ENCODE assay signal across 23 cellular contexts in the genomic region with DNA sequence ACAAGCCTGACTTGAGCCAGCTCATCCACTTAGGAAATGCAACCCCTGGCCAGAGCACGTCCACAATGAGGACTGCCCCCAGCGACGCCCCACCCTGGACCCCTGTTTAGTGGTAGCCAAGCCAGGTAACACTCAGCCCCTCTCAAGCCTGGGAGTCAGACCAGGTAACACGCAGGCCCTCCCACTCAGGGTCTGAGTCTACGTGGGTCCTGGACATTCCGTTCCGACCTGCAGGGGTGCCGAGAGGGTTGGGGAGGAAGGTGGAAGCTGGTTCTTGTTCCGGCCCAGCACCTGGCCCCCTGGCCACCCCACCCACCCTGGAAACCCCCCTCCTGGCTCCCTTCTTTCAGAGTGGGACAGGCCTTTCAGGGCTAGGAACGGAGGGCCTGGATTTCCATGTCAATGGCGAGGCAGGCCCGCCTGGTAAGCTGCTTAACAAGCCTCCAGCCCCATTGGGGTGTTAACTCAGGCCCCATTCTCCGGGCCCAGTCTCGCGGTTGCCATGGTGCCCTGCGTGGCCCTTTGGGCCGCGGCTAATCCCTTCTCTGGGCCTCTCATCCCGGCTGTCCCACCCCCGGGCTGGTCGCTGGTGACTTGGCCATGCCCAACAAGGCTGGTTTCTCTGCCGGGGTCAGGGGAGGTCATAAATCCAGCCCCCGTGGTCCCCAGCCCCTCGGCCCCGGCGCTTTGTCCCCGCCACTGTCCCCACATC. TPM values are rescaled to one million over a fixed set of nuclear protein-coding genes. Genes with fewer than 3 reads are reported as not detected.
DNase-seq lines count a peak whose midpoint lies in the region; ATAC-seq, FAIRE-seq and TF ChIP-seq lines count a peak whose summit lies in the region.
"Had no signal": no experiment of that assay in that cellular context is flagged by ENCODE, and none has a peak within 500 bp of the region (broad histone marks: within the 10 kb centered on the region; RNA-seq: fewer than 3 reads in every experiment).

No MANE protein-coding gene starts in this region.

- H3K4me1 ChIP-seq in iPS-18a (ENCODE audit: control insufficient read depth, low read depth, low read length): peaks cover 28% of the 10 kb centered on the region
- H3K4me1 ChIP-seq in neural progenitor cell: peaks cover 64% of the 10 kb centered on the region

- peak overlapping the region; percentile 53 for H3K27ac ChIP-seq in iPS-18a (ENCODE audit: low read length)
- H3K27ac ChIP-seq in neural progenitor cell: peak overlapping the region; percentile 94

- peak overlapping the region; percentile 64 for H3K4me2 ChIP-seq in neural progenitor cell

- no peak overlapping the region for H2AFZ ChIP-seq in neural progenitor cell (replicated peaks)

- no peaks in the 10 kb centered on the region for H3K9me3 ChIP-seq in T-helper 17 cell (ENCODE audit: control insufficient read depth, low read length, poor library complexity, severe bottlenecking)
- no peaks in the 10 kb centered on the region for H3K9me3 ChIP-seq in iPS-18a (ENCODE audit: control insufficient read depth, low read depth, low read length)
- no peaks in the 10 kb centered on the region for H3K9me3 ChIP-seq in neural progenitor cell (ENCODE audit: low read depth)

- peak overlapping the region; percentile 89 for H3K27ac Mint-ChIP-seq in T-helper 17 cell
- peak overlapping the region; percentile 99 for H3K27ac Mint-ChIP-seq in neural progenitor cell

- peak; percentile 68 for DNase-seq in D721Med (ENCODE audit: insufficient read length, low spot score)
- DNase-seq in T-helper 17 cell: no peak
- peak; percentile 97 for DNase-seq in neural progenitor cell (ENCODE audit: low spot score)
- DNase-seq in OCI-M2 (lab: John Stamatoyannopoulos, UW; ENCODE audit: unreplicated experiment): no peak
- no peak for DNase-seq in stimulated activated CD4-positive, alpha-beta T cell treated with anti-CD3 and anti-CD28 coated beads, Interleukin-4, amount 100 ng/mL, for 4 hours
- DNase-seq: DMS79, GOT3, NCI-H1417, NCI-H1930, NCI-H2171, NCI-H774, SIG-M5 had no signal

- H3K4me1 Mint-ChIP-seq in T-helper 17 cell: peaks cover 5% of the 10 kb centered on the region
- peaks cover 69% of the 10 kb centered on the region for H3K4me1 Mint-ChIP-seq in neural progenitor cell

- H3K9me3 Mint-ChIP-seq in neural progenitor cell: no peaks in the 10 kb centered on the region
- H3K9me3 Mint-ChIP-seq: IgD-negative memory B cell had no signal

- FAIRE-seq in D721Med (lab: Jason Lieb, UNC): no peak
- FAIRE-seq: A204.1, GM12891, GM19239 had no signal

- H3F3A ChIP-seq in neural progenitor cell (ENCODE audit: low read depth): peaks cover 61% of the 10 kb centered on the region

- H3K27me3 ChIP-seq in iPS-18a (ENCODE audit: control insufficient read depth, insufficient read depth, low read length) (no peaks in the 10 kb centered on the region), neural progenitor cell (no peaks in the 10 kb centered on the region)

- no peak overlapping the region for H3K4me3 ChIP-seq in iPS-18a (ENCODE audit: low read length)
- H3K4me3 ChIP-seq in neural progenitor cell: no peak overlapping the region

- H3K9ac ChIP-seq in iPS-18a (ENCODE audit: low read length) (peak overlapping the region; percentile 28), neural progenitor cell (no peak overlapping the region)

- ATAC-seq in T-helper 17 cell (no peak), GM18870 (IDR thresholded peaks at IDR 0.05; ENCODE audit: unreplicated experiment) (no peak), HG03342 (IDR thresholded peaks at IDR 0.05; ENCODE audit: unreplicated experiment) (no peak)

- H3K27me3 Mint-ChIP-seq in T-helper 17 cell (peaks cover 21% of the 10 kb centered on the region), neural progenitor cell (ENCODE audit: insufficient read depth, low read depth) (peaks cover 23% of the 10 kb centered on the region)

- H3K4me3 Mint-ChIP-seq in T-helper 17 cell (peak overlapping the region; percentile 37), neural progenitor cell (peak overlapping the region; percentile 77)
- H3K4me3 Mint-ChIP-seq: IgD-negative memory B cell had no signal

- TF ChIP-seq CTCF in D721Med (IDR thresholded peaks at IDR 0.05; ENCODE audit: insufficient read depth, missing control alignments) (no peak), neural progenitor cell (IDR thresholded peaks at IDR 0.05) (no peak)

- H4K20me1 ChIP-seq in neural progenitor cell (ENCODE audit: low read depth): no peaks in the 10 kb centered on the region

- no peaks in the 10 kb centered on the region for H3K79me2 ChIP-seq in neural progenitor cell (ENCODE audit: low read depth)

- H3K36me3 ChIP-seq in iPS-18a (ENCODE audit: control insufficient read depth, low read depth, low read length) (no peaks in the 10 kb centered on the region), neural progenitor cell (no peaks in the 10 kb centered on the region)

- H3K36me3 Mint-ChIP-seq in T-helper 17 cell (ENCODE audit: low read depth): no peaks in the 10 kb centered on the region
- H3K36me3 Mint-ChIP-seq in neural progenitor cell: no peaks in the 10 kb centered on the region
- H3K36me3 Mint-ChIP-seq: IgD-negative memory B cell had no signal

RNA-seq across cellular contexts. Expression of a gene that starts 19.7 kb away (rescaled TPM):
- total RNA-seq in T-helper 17 cell (100 to 1,000 TPM; 110 to 116 TPM), neural progenitor cell (ENCODE audit: low replicate concordance) (58.0 and 177 TPM in 2 replicates)

RNA-seq across cellular contexts. Expression of a gene that starts 23.7 kb away (rescaled TPM):
- not detected for total RNA-seq in T-helper 17 cell
- not detected in 2 replicates for total RNA-seq in neural progenitor cell (ENCODE audit: low replicate concordance)
- total RNA-seq: G401, LHCN-M2, NCI-H460, RPMI7951 had no signal

RNA-seq across cellular contexts. Expression of a gene that starts 55.4 kb away (rescaled TPM):
- 10 to 100 TPM; 19.5 to 20.5 TPM for total RNA-seq in T-helper 17 cell
- total RNA-seq in neural progenitor cell (ENCODE audit: low replicate concordance): 9.3 and 52.2 TPM in 2 replicates

RNA-seq across cellular contexts. Expression of a gene that starts 58.9 kb away (rescaled TPM):
- total RNA-seq in T-helper 17 cell (1 to 10 TPM; 6.7 to 9.0 TPM), neural progenitor cell (ENCODE audit: low replicate concordance) (4.6 and 10.1 TPM in 2 replicates)

Comparison
In these comparisons a context has a peak if more than half of its experiments do, and no peak if none do; other contexts are left out.
1. DNase-seq: peak in D721Med (single experiment) and neural progenitor cell (single experiment); none in T-helper 17 cell (0 of 3), OCI-M2 (single experiment) and stimulated activated CD4-positive, alpha-beta T cell treated with anti-CD3 and anti-CD28 coated beads, Interleukin-4, amount 100 ng/mL, for 4 hours (0 of 2).